19 cellular contexts compared by ENCODE assay signal in genomic region chr13:29996316-29996715, GRCh38.
DNase-seq lines count a peak whose midpoint lies in the region; ATAC-seq and TF ChIP-seq lines count a peak whose summit lies in the region.
"Had no signal": no experiment of that assay in that cellular context is flagged by ENCODE, and none has a peak within 500 bp of the region (broad histone marks: within the 10 kb centered on the region; RNA-seq: fewer than 3 reads in every experiment).

No MANE protein-coding gene starts in this region.

- no peaks in the 10 kb centered on the region for H3K79me1 ChIP-seq in mesenchymal stem cell (replicated peaks; ENCODE audit: low read length, poor library complexity, severe bottlenecking)

- H3K9me3 ChIP-seq in mesenchymal stem cell (ENCODE audit: control insufficient read depth, low read length) (no peaks in the 10 kb centered on the region), mammary epithelial cell (replicated peaks; ENCODE audit: insufficient read depth, low read length) (no peaks in the 10 kb centered on the region)
- H3K9me3 ChIP-seq: A549, Caco-2 had no signal

- dilution Hi-C loops in mammary epithelial cell (cut with HindIII; ENCODE audit: low sequenced_read_pairs), result no loop called here

- no peaks in the 10 kb centered on the region for H3K79me2 ChIP-seq in mammary epithelial cell (ENCODE audit: insufficient read depth, low read length)

- in situ Hi-C loops in mammary epithelial cell (cut with MboI; ENCODE audit: low sequenced_read_pairs in 2 of 2), result no loop called here

- no peak overlapping the region for H4K8ac ChIP-seq in mesenchymal stem cell (ENCODE audit: low read length)

- ATAC-seq in HG03565 (IDR thresholded peaks at IDR 0.05; ENCODE audit: unreplicated experiment) (no peak), HG02970 (IDR thresholded peaks at IDR 0.05; ENCODE audit: low FRiP score, unreplicated experiment) (no peak)
- ATAC-seq: A549; CD8-positive, alpha-beta T cell had no signal

- H2BK12ac ChIP-seq in mesenchymal stem cell (ENCODE audit: low read length in 2 of 2), result no peak overlapping the region

- 92% methylated on average over 8 of the region's 8 CpGs for WGBS in mesenchymal stem cell
- WGBS in mammary epithelial cell (ENCODE audit: low coverage, missing lambda C conversion rate), result 98% methylated on average over 6 of the region's 8 CpGs

- no peak overlapping the region for H3K18ac ChIP-seq in mesenchymal stem cell (ENCODE audit: low read depth in 1 of 2, low read length in 2 of 2)

- no peak overlapping the region for H2AFZ ChIP-seq in mesenchymal stem cell (ENCODE audit: low read depth, low read length)
- no peak overlapping the region for H2AFZ ChIP-seq in mammary epithelial cell (ENCODE audit: low read depth, low read length)
- H2AFZ ChIP-seq: GM23248 had no signal

- H3K4me1 ChIP-seq in mesenchymal stem cell (ENCODE audit: control insufficient read depth, insufficient read depth, low read depth, low read length) (peaks cover 12% of the 10 kb centered on the region), mammary epithelial cell (ENCODE audit: insufficient read depth, low read length) (no peaks in the 10 kb centered on the region)
- H3K4me1 ChIP-seq: A549, Caco-2 had no signal

- no peak overlapping the region for H3K4ac ChIP-seq in mesenchymal stem cell (ENCODE audit: low read depth in 1 of 2, low read length in 2 of 2)

- POLR2A ChIA-PET in HEK293T (lab: Yijun Ruan, JAX), result no interaction called here

- H3K4me3 ChIP-seq in mesenchymal stem cell (ENCODE audit: insufficient read depth in 1 of 2, low read depth in 1 of 2, low read length in 2 of 2) (no peak overlapping the region), mammary epithelial cell (replicated peaks in 1 of 3; ENCODE audit: insufficient read depth in 1 of 3, low read depth in 2 of 3, low read length in 3 of 3) (no peak overlapping the region)
- H3K4me3 ChIP-seq: A549, GM23248 had no signal

- H2AK5ac ChIP-seq in mesenchymal stem cell (ENCODE audit: low read length, severe bottlenecking), result no peak overlapping the region

- no peak overlapping the region for H3K23ac ChIP-seq in mesenchymal stem cell (ENCODE audit: low read length in 2 of 2)

- no peak overlapping the region for H3K14ac ChIP-seq in mesenchymal stem cell (ENCODE audit: low read length in 2 of 2)

- CTCF ChIA-PET in HEK293T (lab: Yijun Ruan, JAX) (interaction anchor here (0.8 kb wide), 1 partner anchor 378 kb away, joined by 3 read pairs; no protein-coding TSS in a partner anchor), mammary epithelial cell (lab: Charles Lee; ENCODE audit: low non-redundant PET) (no interaction called here)

- H3K36me3 ChIP-seq in mesenchymal stem cell (ENCODE audit: control insufficient read depth in 1 of 2, insufficient read depth in 2 of 2, low read depth in 1 of 2, low read length in 2 of 2) (no peaks in the 10 kb centered on the region), mammary epithelial cell (ENCODE audit: insufficient read depth, low read length) (no peaks in the 10 kb centered on the region)

- no peak overlapping the region for H2BK15ac ChIP-seq in mesenchymal stem cell (ENCODE audit: low read depth, poor library complexity, severe bottlenecking)

- H3K27ac ChIP-seq in VCaP, result peak overlapping the region; percentile 60
- H3K27ac ChIP-seq in mesenchymal stem cell (ENCODE audit: low read length, poor library complexity, severe bottlenecking), result no peak overlapping the region
- H3K27ac ChIP-seq in mammary epithelial cell (ENCODE audit: insufficient read depth, low read depth, low read length), result no peak overlapping the region
- H3K27ac ChIP-seq: A549, C4-2B, GM23248 had no signal

- no peaks in the 10 kb centered on the region for H3K27me3 ChIP-seq in mesenchymal stem cell (ENCODE audit: control insufficient read depth in 1 of 2, insufficient read depth in 1 of 2, low read length in 2 of 2)
- no peaks in the 10 kb centered on the region for H3K27me3 ChIP-seq in mammary epithelial cell (ENCODE audit: insufficient read depth, low read length)

- H3K9ac ChIP-seq in mesenchymal stem cell (ENCODE audit: low read length) (peak overlapping the region; percentile 88), mammary epithelial cell (ENCODE audit: insufficient read depth, low read length) (no peak overlapping the region)
- H3K9ac ChIP-seq: GM23248 had no signal

- intact Hi-C loops in mammary epithelial cell (cut with micrococcal nuclease), result no loop called here

- no peaks in the 10 kb centered on the region for H4K20me1 ChIP-seq in mammary epithelial cell (ENCODE audit: insufficient read depth, low read length)

- BruUV-seq in mammary epithelial cell (replicated peaks; lab: Mats Ljungman, UMichigan), result no TSS peak

- DNase-seq in HEK293T (ENCODE audit: extremely low spot score), result no peak
- no peak for DNase-seq in mesenchymal stem cell
- no peak for DNase-seq in NCI-H82 (lab: John Stamatoyannopoulos, UW)
- DNase-seq in mammary epithelial cell, result no peak
- DNase-seq: 8988T; ACHN; Caco-2; CD4-positive, CD25-positive, alpha-beta regulatory T cell; CD8-positive, alpha-beta T cell; DMS153; DND-41; GM23248; H7; HCEC 1CT had no signal

- no peak overlapping the region for H4K91ac ChIP-seq in mesenchymal stem cell (ENCODE audit: low read length)

- H2BK5ac ChIP-seq in mesenchymal stem cell (ENCODE audit: low read depth, low read length, poor library complexity, severe bottlenecking), result no peak overlapping the region

- TF ChIP-seq CTCF in VCaP (conservative IDR thresholded peaks at IDR 0.05) (no peak), mammary epithelial cell (conservative IDR thresholded peaks at IDR 0.05 in 1 of 2, IDR thresholded peaks at IDR 0.05 in 1 of 2; ENCODE audit: extremely low read depth in 1 of 2, insufficient read depth in 1 of 2, low read depth in 1 of 2, low read length in 2 of 2) (no peak)

- H3K4me2 ChIP-seq in mesenchymal stem cell (ENCODE audit: low read length, poor library complexity, severe bottlenecking) (no peak overlapping the region), mammary epithelial cell (ENCODE audit: insufficient read depth, low read depth, low read length) (no peak overlapping the region)
- H3K4me2 ChIP-seq: A549 had no signal

- no peak overlapping the region for H2BK120ac ChIP-seq in mesenchymal stem cell (ENCODE audit: low read depth, low read length)

TF ChIP-seq in HEK293T, 16 proteins besides CTCF, POLR2A, EP300 and RAD21:
- TF ChIP-seq PKNOX1 (IDR thresholded peaks at IDR 0.05) (0 out of 2 replicates have a peak, but pooled peaks have one; percentile 9), SP1 (IDR thresholded peaks at IDR 0.05) (no peak)
